In genomic region chr3:15205934-15206661, GRCh38 we compare ENCODE assay signal across 1 cellular context.
TF ChIP-seq lines count a peak whose summit lies in the region.

CAPN7 (plus strand) TSS chr3:15206246; CDS start chr3:15206496, 250 bp downstream.

TF ChIP-seq in HEK293, 187 proteins besides CTCF, POLR2A, EP300 and RAD21 (continued from another document and continues in another):
- TF ChIP-seq PRDM10 (tag by site-specific recombination; IDR thresholded peaks at IDR 0.05) = no peak
- TF ChIP-seq AEBP2 (tag by site-specific recombination; IDR thresholded peaks at IDR 0.05; ENCODE audit: borderline replicate concordance) = no peak
- no peak for TF ChIP-seq ZNF560 (tag by site-specific recombination; IDR thresholded peaks at IDR 0.05; ENCODE audit: borderline replicate concordance)
- TF ChIP-seq SCRT2 (tag by site-specific recombination; IDR thresholded peaks at IDR 0.05) = no peak
- no peak for TF ChIP-seq ZNF221 (tag by site-specific recombination; IDR thresholded peaks at IDR 0.05; ENCODE audit: borderline replicate concordance)
- no peak for TF ChIP-seq MYNN (tag by site-specific recombination; IDR thresholded peaks at IDR 0.05; ENCODE audit: borderline replicate concordance)
- no peak; the same call in 1 of the 2 replicates for TF ChIP-seq SP7 (tag by site-specific recombination; IDR thresholded peaks at IDR 0.05)
- peak; percentile 57; the same call in 1 of the 2 replicates for TF ChIP-seq PBX3 (CRISPR knock-in tag; IDR thresholded peaks at IDR 0.05)
- no peak for TF ChIP-seq ZNF677 (tag by site-specific recombination; IDR thresholded peaks at IDR 0.05)
- TF ChIP-seq ZBTB44 (tag by site-specific recombination; IDR thresholded peaks at IDR 0.05) = no peak
- TF ChIP-seq PATZ1 (tag by site-specific recombination; IDR thresholded peaks at IDR 0.05) = peak; percentile 77; the same call in 1 of the 2 replicates
- no peak for TF ChIP-seq ZNF558 (tag by site-specific recombination; IDR thresholded peaks at IDR 0.05)
- no peak for TF ChIP-seq ZNF707 (tag by site-specific recombination; IDR thresholded peaks at IDR 0.05)
- no peak for TF ChIP-seq PRDM2 (tag by site-specific recombination; IDR thresholded peaks at IDR 0.05; ENCODE audit: borderline replicate concordance)
- TF ChIP-seq ZSCAN5A (tag by site-specific recombination; IDR thresholded peaks at IDR 0.05) = peak; percentile 80; the same call in 1 of the 2 replicates
- no peak; the same call in 1 of the 2 replicates for TF ChIP-seq ZBTB21 (tag by site-specific recombination; IDR thresholded peaks at IDR 0.05)
- TF ChIP-seq ELK4 (IDR thresholded peaks at IDR 0.05; ENCODE audit: borderline replicate concordance, low read depth, low read length) = no peak
- TF ChIP-seq ZNF561 (tag by site-specific recombination; IDR thresholded peaks at IDR 0.05; ENCODE audit: borderline replicate concordance) = 0 out of 2 replicates have a peak, but pooled peaks have one; percentile 39
- TF ChIP-seq ZBTB49 (tag by site-specific recombination; IDR thresholded peaks at IDR 0.05; ENCODE audit: low read depth) = no peak
- no peak for TF ChIP-seq ZNF433 (tag by site-specific recombination; IDR thresholded peaks at IDR 0.05; ENCODE audit: low read depth)
- TF ChIP-seq KLF1 (tag by site-specific recombination; IDR thresholded peaks at IDR 0.05) = peak; percentile 35; the same call in 1 of the 2 replicates
- TF ChIP-seq ZNF530 (tag by site-specific recombination; IDR thresholded peaks at IDR 0.05; ENCODE audit: low read depth) = no peak
- TF ChIP-seq BCL11A (tag by site-specific recombination; IDR thresholded peaks at IDR 0.05; ENCODE audit: low read depth) = no peak
- TF ChIP-seq ZNF121 (tag by site-specific recombination; IDR thresholded peaks at IDR 0.05) = peak; percentile 63; the same call in 1 of the 2 replicates
- no peak for TF ChIP-seq ZNF184 (tag by site-specific recombination; IDR thresholded peaks at IDR 0.05)
